Comparison of ENCODE assay signal across 8 cellular contexts in the genomic region with DNA sequence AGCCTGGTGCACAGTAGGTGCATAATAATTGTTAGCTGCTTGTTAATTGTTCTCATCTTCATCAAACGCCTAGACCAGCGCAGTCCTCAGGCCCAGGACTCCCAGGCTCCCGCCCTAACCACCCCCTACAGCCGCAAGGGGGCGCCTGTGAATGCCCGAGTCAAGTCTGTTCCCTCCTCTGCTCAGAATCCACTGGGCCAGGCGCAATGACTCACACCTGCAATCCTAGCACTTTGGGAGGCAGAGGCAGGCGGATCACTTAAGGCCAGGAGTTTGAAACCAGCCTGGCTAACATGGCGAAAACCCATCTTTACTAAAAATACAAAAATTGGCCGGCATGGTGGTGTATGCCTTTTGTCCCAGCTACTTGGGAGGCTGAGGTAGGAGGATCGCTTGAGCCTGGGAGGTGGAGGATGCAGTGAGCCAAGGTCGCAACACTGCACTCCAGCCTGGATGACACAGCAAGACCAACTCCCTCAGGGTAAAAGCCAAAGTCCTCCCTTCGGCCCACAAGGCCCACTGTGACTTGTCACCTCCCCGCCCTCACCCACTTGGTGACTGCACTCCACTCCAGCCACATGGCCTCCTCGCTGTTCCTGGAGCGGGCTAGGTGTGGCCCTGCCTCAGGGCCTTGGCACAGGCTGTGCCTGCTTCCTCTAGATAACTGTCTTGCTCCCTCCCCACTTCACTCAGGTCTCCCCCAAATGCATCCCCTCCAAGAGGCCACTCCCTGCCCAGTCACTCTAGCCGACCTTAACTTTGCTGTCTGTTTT. TPM values are rescaled to one million over a fixed set of nuclear protein-coding genes. Genes with fewer than 3 reads are reported as not detected.
DNase-seq lines count a peak whose midpoint lies in the region; ATAC-seq, FAIRE-seq and TF ChIP-seq lines count a peak whose summit lies in the region.

No MANE protein-coding gene starts in this region.

- intact Hi-C loops in breast epithelium (cut with DNase I; ENCODE audit: low total_unique reads), result no loop called here
- intact Hi-C loops in left colon (cut with DNase I, micrococcal nuclease), result loop anchor here in 1 of 2 donors (10.0 kb wide), 1 partner anchor 88 kb away; no protein-coding TSS in a partner anchor

- H3K9me3 ChIP-seq in WERI-Rb-1 (ENCODE audit: severe bottlenecking), result no peaks in the 10 kb centered on the region
- H3K9me3 ChIP-seq in breast epithelium, result no peaks in the 10 kb centered on the region

- H3K4me1 ChIP-seq in breast epithelium, result no peaks in the 10 kb centered on the region

- H3K36me3 ChIP-seq in WERI-Rb-1 (peaks cover 9% of the 10 kb centered on the region), breast epithelium (no peaks in the 10 kb centered on the region)

- peak; percentile 84 for ATAC-seq in left colon

- no peak overlapping the region for H3K27ac ChIP-seq in WERI-Rb-1
- H3K27ac ChIP-seq in breast epithelium, result no peak overlapping the region

- DNase-seq in MV-4-11 (lab: John Stamatoyannopoulos, UW), result peak; percentile 60
- DNase-seq in WERI-Rb-1, result peak; percentile 83
- DNase-seq in breast epithelium (ENCODE audit: low spot score in 2 of 2), result no peak
- peak; percentile 62 to 79 for DNase-seq in left colon
- DNase-seq in stimulated activated CD4-positive, alpha-beta T cell treated with anti-CD3 and anti-CD28 coated beads, Interleukin-4, amount 100 ng/mL, for 48 hours (ENCODE audit: low read depth in 2 of 2), result peak; percentile 61 to 72
- no peak for DNase-seq in NCI-H1105 (lab: John Stamatoyannopoulos, UW)
- DNase-seq in DMS114 treated with DMSO at 0.1 percent for 48 hours (lab: John Stamatoyannopoulos, UW; ENCODE audit: unreplicated experiment), result no peak

- TF ChIP-seq CTCF in WERI-Rb-1 (IDR thresholded peaks at IDR 0.05; ENCODE audit: low read depth, low read length) (peak; percentile 87), breast epithelium (IDR thresholded peaks at IDR 0.05) (peak in 2 of 3 donors; percentile 27 to 41)

- H3K4me3 ChIP-seq in WERI-Rb-1 (ENCODE audit: low read depth, low read length) (no peak overlapping the region), breast epithelium (no peak overlapping the region)

- peak; percentile 70 for FAIRE-seq in G401.6 (lab: Jason Lieb, UNC)

- no peak for TF ChIP-seq POLR2A in breast epithelium (IDR thresholded peaks at IDR 0.05)

- H3K27me3 ChIP-seq in WERI-Rb-1 (ENCODE audit: insufficient read depth, low read depth, severe bottlenecking) (no peaks in the 10 kb centered on the region), breast epithelium (no peaks in the 10 kb centered on the region)

RNA-seq across cellular contexts. Expression of gene ZNF653, which starts 9.1 kb away (rescaled TPM):
- total RNA-seq in breast epithelium (10 to 100 TPM in 2 of 3 donors, 1 to 10 TPM in 1; 3.4 to 14.0 (median 10.8) TPM), left colon (10 to 100 TPM in 1 of 2 donors, 1 to 10 TPM in 1; 7.5 to 10.4 TPM)

RNA-seq across cellular contexts. Expression of gene ELAVL3, which starts 15.7 kb away (rescaled TPM):
- total RNA-seq in breast epithelium (not detected), left colon (under 1 TPM; 0.15 to 0.61 TPM)

RNA-seq across cellular contexts. Expression of gene ECSIT, which starts 32.4 kb away (rescaled TPM):
- total RNA-seq in breast epithelium, result 10 to 100 TPM; 37.0 to 56.0 (median 53.6) TPM
- total RNA-seq in left colon, result 10 to 100 TPM; 52.8 to 64.5 TPM

RNA-seq across cellular contexts. Expression of gene CNN1, which starts 42.1 kb away (rescaled TPM):
- 100 to 1,000 TPM in 1 of 3 donors, 10 to 100 TPM in 1, 1 to 10 TPM in 1; 2.2 to 106 (median 74.3) TPM for total RNA-seq in breast epithelium
- 100 to 1,000 TPM in 1 of 2 donors, 1 to 10 TPM in 1; 6.9 to 254 TPM for total RNA-seq in left colon

Comparison
In these comparisons a context has a peak if more than half of its experiments do, and no peak if none do; other contexts are left out.
1. DNase-seq: peak in MV-4-11 (single experiment), WERI-Rb-1 (single experiment), left colon (2 of 2) and stimulated activated CD4-positive, alpha-beta T cell treated with anti-CD3 and anti-CD28 coated beads, Interleukin-4, amount 100 ng/mL, for 48 hours (2 of 2); none in breast epithelium (0 of 2), NCI-H1105 (single experiment) and DMS114 treated with DMSO at 0.1 percent for 48 hours (single experiment).